Comparison of ENCODE assay signal across 8 cellular contexts in genomic region chr12:51269174-51270066, GRCh38. TPM values are rescaled to one million over a fixed set of nuclear protein-coding genes. Genes with fewer than 3 reads are reported as not detected.
A peak's percentile ranks its signal among the peaks of the same experiment; 100 is the strongest.
DNase-seq lines count a peak whose midpoint lies in the region; ATAC-seq, FAIRE-seq and TF ChIP-seq lines count a peak whose summit lies in the region.

No MANE protein-coding gene starts in this region.

- peak overlapping the region; percentile 77 for H3K4me3 Mint-ChIP-seq in activated T-cell treated with anti-CD3 and anti-CD28 coated beads, Interleukin-2, amount 50 U/mL, for 4 hours

- WGBS in urinary bladder, result 10% methylated on average over 59 of the region's 59 CpGs

- CTCF ChIA-PET in HEK293 (lab: Yijun Ruan, JAX), result interaction anchor here (0.7 to 1.5 kb wide), 4 partner anchors 13 to 71 kb away, joined by 3 to 7 read pairs (median 4); no protein-coding TSS in a partner anchor

- ATAC-seq in activated T-cell treated with anti-CD3 and anti-CD28 coated beads, Interleukin-2, amount 50 U/mL, for 4 hours, result peak; percentile 56 to 65

- no peaks in the 10 kb centered on the region for H3K9me3 ChIP-seq in HEK293 (ENCODE audit: control insufficient read depth, insufficient read depth, low read depth, low read length)
- H3K9me3 ChIP-seq in neutrophil, result no peaks in the 10 kb centered on the region

- peak; percentile 87 for DNase-seq in ELF-1 (ENCODE audit: low read depth, low spot score)
- peak; percentile 44 for DNase-seq in NCI-H460 (ENCODE audit: extremely low read depth, low read depth)
- peak; percentile 61 for DNase-seq in activated T-cell treated with anti-CD3 and anti-CD28 coated beads, Interleukin-2, amount 50 U/mL, for 4 hours
- DNase-seq in fibroblast of pulmonary artery (ENCODE audit: low read depth), result peak; percentile 39
- DNase-seq in GM19239 (ENCODE audit: insufficient read length, low spot score), result no peak

- POLR2A ChIA-PET in HEK293 (lab: Yijun Ruan, JAX), result interaction anchor here (0.6 kb wide), 2 partner anchors 186 to 380 kb away, joined by 4 to 6 read pairs; partner anchors contain the start of gene CSRNP2

- no peaks in the 10 kb centered on the region for H3K36me3 ChIP-seq in HEK293 (ENCODE audit: control insufficient read depth in 2 of 2, insufficient read depth in 1 of 2, low read length in 2 of 2)
- H3K36me3 ChIP-seq in neutrophil, result no peaks in the 10 kb centered on the region
- H3K36me3 ChIP-seq in urinary bladder (ENCODE audit: insufficient read depth), result no peaks in the 10 kb centered on the region

- no peaks in the 10 kb centered on the region for H3K27me3 Mint-ChIP-seq in activated T-cell treated with anti-CD3 and anti-CD28 coated beads, Interleukin-2, amount 50 U/mL, for 4 hours (ENCODE audit: low read depth)

- FAIRE-seq in GM19239 (lab: Jason Lieb, UNC), result no peak

- H3K27me3 ChIP-seq in neutrophil, result peaks cover 41% of the 10 kb centered on the region

- no peaks in the 10 kb centered on the region for H3K4me1 ChIP-seq in HEK293 (ENCODE audit: control insufficient read depth, insufficient read depth, low read length)
- H3K4me1 ChIP-seq in neutrophil (ENCODE audit: control insufficient read depth in 1 of 2, insufficient read depth in 1 of 2, low read depth in 1 of 2, low read length in 1 of 2), result peaks cover 16 to 19% of the 10 kb centered on the region in 2 experiments
- H3K4me1 ChIP-seq in urinary bladder (ENCODE audit: insufficient read depth), result no peaks in the 10 kb centered on the region

- peaks cover 28% of the 10 kb centered on the region for H3K4me1 Mint-ChIP-seq in activated T-cell treated with anti-CD3 and anti-CD28 coated beads, Interleukin-2, amount 50 U/mL, for 4 hours (ENCODE audit: low read depth)

- H3K36me3 Mint-ChIP-seq in activated T-cell treated with anti-CD3 and anti-CD28 coated beads, Interleukin-2, amount 50 U/mL, for 4 hours (ENCODE audit: insufficient read depth), result peaks cover 2% of the 10 kb centered on the region

- peak overlapping the region; percentile 68 for H3K4me3 ChIP-seq in HEK293 (ENCODE audit: low read depth, low read length)
- H3K4me3 ChIP-seq in fibroblast of pulmonary artery (replicated peaks; ENCODE audit: low read depth, low read length), result peak overlapping the region; percentile 73
- peak overlapping the region; percentile 63 to 90 for H3K4me3 ChIP-seq in neutrophil (ENCODE audit: low read depth in 1 of 2, low read length in 1 of 2)
- H3K4me3 ChIP-seq in urinary bladder (ENCODE audit: low read depth, low read length), result peak overlapping the region; percentile 76

- H3K9me3 Mint-ChIP-seq in activated T-cell treated with anti-CD3 and anti-CD28 coated beads, Interleukin-2, amount 50 U/mL, for 4 hours, result no peaks in the 10 kb centered on the region

- H3K27ac ChIP-seq in HEK293 (ENCODE audit: extremely low read depth, low read depth, low read length) (peak overlapping the region; percentile 50; the same call in 1 of the 2 replicates), neutrophil (peak overlapping the region; percentile 23), urinary bladder (ENCODE audit: low read depth) (peak overlapping the region; percentile 81)

- TF ChIP-seq CTCF in HEK293 (tag by site-specific recombination; IDR thresholded peaks at IDR 0.05) (no peak), fibroblast of pulmonary artery (IDR thresholded peaks at IDR 0.05; ENCODE audit: low read length, missing control alignments) (peak; percentile 20), neutrophil (IDR thresholded peaks at IDR 0.05) (peak; percentile 49)

TF ChIP-seq in HEK293, 187 proteins besides CTCF, POLR2A, EP300 and RAD21:
- TF ChIP-seq PRDM1 (tag by site-specific recombination; IDR thresholded peaks at IDR 0.05), result peak; percentile 43; the same call in 1 of the 2 replicates
- peak; percentile 33; the same call in 1 of the 2 replicates for TF ChIP-seq SCRT2 (tag by site-specific recombination; IDR thresholded peaks at IDR 0.05)
- TF ChIP-seq ZNF366 (tag by site-specific recombination; conservative IDR thresholded peaks at IDR 0.05), result 0 out of 2 replicates have a peak, but pooled peaks have one; percentile 19
- peak; percentile 56 for TF ChIP-seq ZNF692 (tag by site-specific recombination; IDR thresholded peaks at IDR 0.05)
- no peak for TF ChIP-seq ZIC2 (tag by site-specific recombination; IDR thresholded peaks at IDR 0.05)

RNA-seq across cellular contexts. Expression of gene SMAGP, which starts 0.8 kb away (rescaled TPM):
- 12.3 TPM in 2 replicates for total RNA-seq in NCI-H460 (2014; rRNA removed; shearing (Covaris generic))
- 9.7 and 9.8 TPM in 2 replicates for polyA plus RNA-seq in NCI-H460 (2014; cell fraction: nucleus; rRNA removed)
- under 1 TPM; 0.76 to 0.87 (median 0.79) TPM for total RNA-seq in activated T-cell treated with anti-CD3 and anti-CD28 coated beads, Interleukin-2, amount 50 U/mL, for 4 hours
- 13.4 TPM for total RNA-seq in urinary bladder
- 10.0 TPM for polyA plus RNA-seq in urinary bladder

RNA-seq across cellular contexts. Expression of gene DAZAP2, which starts 30.8 kb away (rescaled TPM):
- total RNA-seq in NCI-H460 (2014; rRNA removed; shearing (Covaris generic)), result 329 TPM in 2 replicates
- polyA plus RNA-seq in NCI-H460 (2014; cell fraction: nucleus; rRNA removed), result 123 and 138 TPM in 2 replicates
- total RNA-seq in activated T-cell treated with anti-CD3 and anti-CD28 coated beads, Interleukin-2, amount 50 U/mL, for 4 hours, result 100 to 1,000 TPM; 143 to 145 (median 145) TPM
- total RNA-seq in urinary bladder, result 89.1 TPM
- 487 TPM for polyA plus RNA-seq in urinary bladder

RNA-seq across cellular contexts. Expression of gene POU6F1, which starts 51.6 kb away (rescaled TPM):
- total RNA-seq in NCI-H460 (2014; rRNA removed; shearing (Covaris generic)), result 2.3 and 4.7 TPM in 2 replicates
- 2.4 and 4.0 TPM in 2 replicates for polyA plus RNA-seq in NCI-H460 (2014; cell fraction: nucleus; rRNA removed)
- 1 to 10 TPM; 4.1 to 8.5 (median 7.2) TPM for total RNA-seq in activated T-cell treated with anti-CD3 and anti-CD28 coated beads, Interleukin-2, amount 50 U/mL, for 4 hours
- 4.3 TPM for total RNA-seq in urinary bladder
- polyA plus RNA-seq in urinary bladder, result 10.6 TPM

RNA-seq across cellular contexts. Expression of gene BIN2, which starts 54.6 kb away (rescaled TPM):
- total RNA-seq in NCI-H460 (2014; rRNA removed; shearing (Covaris generic)), result not detected in 2 replicates
- not detected in 2 replicates for polyA plus RNA-seq in NCI-H460 (2014; cell fraction: nucleus; rRNA removed)
- total RNA-seq in activated T-cell treated with anti-CD3 and anti-CD28 coated beads, Interleukin-2, amount 50 U/mL, for 4 hours, result 10 to 100 TPM; 14.7 to 20.9 (median 16.4) TPM
- 2.3 TPM for total RNA-seq in urinary bladder
- polyA plus RNA-seq in urinary bladder, result 3.4 TPM

Comparison
In these comparisons a context has a peak if more than half of its experiments do, and no peak if none do; other contexts are left out.
1. H3K27ac ChIP-seq: peak in every context shown above with its lines; median percentile 81 in urinary bladder; 50 in HEK293; 23 in neutrophil.